16 cellular contexts compared by ENCODE assay signal in genomic region chr11:117575856-117576255, GRCh38.
A peak's percentile ranks its signal among the peaks of the same experiment; 100 is the strongest.
DNase-seq lines count a peak whose midpoint lies in the region; ATAC-seq and TF ChIP-seq lines count a peak whose summit lies in the region.
"Had no signal": no experiment of that assay in that cellular context is flagged by ENCODE, and none has a peak within 500 bp of the region (broad histone marks: within the 10 kb centered on the region; RNA-seq: fewer than 3 reads in every experiment).

No MANE protein-coding gene starts in this region.

- H3K27ac ChIP-seq in heart right ventricle (no peak overlapping the region), sigmoid colon (no peak overlapping the region)
- H3K27ac ChIP-seq: GM23248 had no signal

- ATAC-seq in heart right ventricle (no peak), left lobe of liver (no peak)

- WGBS in heart right ventricle, 2 donors = 96 to 98% methylated on average over 4 of the region's 4 CpGs
- WGBS in sigmoid colon, 2 donors = 88 to 89% methylated on average over 4 of the region's 4 CpGs

- TF ChIP-seq EP300 in sigmoid colon (IDR thresholded peaks at IDR 0.05) = no peak

- intact Hi-C loops in cardiac septum (cut with DNase I) = no loop called here
- intact Hi-C loops in heart right ventricle (cut with DNase I) = no loop called here
- intact Hi-C loops in sigmoid colon (cut with DNase I) = no loop called here

- TF ChIP-seq POLR2A in sigmoid colon (IDR thresholded peaks at IDR 0.05) = no peak

- H3K9me3 ChIP-seq in heart right ventricle (no peaks in the 10 kb centered on the region), sigmoid colon (no peaks in the 10 kb centered on the region)

- H3K36me3 ChIP-seq in heart right ventricle (no peaks in the 10 kb centered on the region), sigmoid colon (no peaks in the 10 kb centered on the region)

- TF ChIP-seq CTCF in heart right ventricle (IDR thresholded peaks at IDR 0.05) (no peak), sigmoid colon (IDR thresholded peaks at IDR 0.05) (no peak)

- H3K4me3 ChIP-seq in heart right ventricle = no peak overlapping the region
- no peak overlapping the region for H3K4me3 ChIP-seq in sigmoid colon
- H3K4me3 ChIP-seq: GM23248 had no signal

- peak; percentile 14 for DNase-seq in cardiac septum (ENCODE audit: low spot score)
- DNase-seq in heart right ventricle = no peak
- DNase-seq in mesenteric fat pad (ENCODE audit: low spot score) = peak; percentile 53
- DNase-seq in sigmoid colon = peak; percentile 22
- no peak for DNase-seq in globus pallidus (ENCODE audit: low spot score)
- no peak for DNase-seq in left lobe of liver (ENCODE audit: low spot score)
- no peak for DNase-seq in SK-N-DZ (ENCODE audit: low spot score)
- DNase-seq: C1 segment of cervical spinal cord; Calu3; CD4-positive, alpha-beta memory T cell; COR-L47; DMS53; DND-41; GM23248; H7; HCEC 1CT had no signal

- peaks cover 0 to 7% (median 0%) of the 10 kb centered on the region in 7 donors for H3K27me3 ChIP-seq in heart right ventricle
- no peaks in the 10 kb centered on the region for H3K27me3 ChIP-seq in sigmoid colon

- H3K4me1 ChIP-seq in heart right ventricle (peaks cover 0 to 6% (median 0%) of the 10 kb centered on the region in 9 donors), sigmoid colon (no peaks in the 10 kb centered on the region)

Comparison
In these comparisons a context has a peak if more than half of its experiments do, and no peak if none do; other contexts are left out.
1. DNase-seq: peak in cardiac septum (single experiment), mesenteric fat pad (single experiment) and sigmoid colon (single experiment); none in heart right ventricle (0 of 2), globus pallidus (single experiment), left lobe of liver (single experiment) and SK-N-DZ (single experiment).